Comparison of ENCODE assay signal across 1 cellular context in genomic region chr4:113170818-113171468, GRCh38.
TF ChIP-seq lines count a peak whose summit lies in the region.

No MANE protein-coding gene starts in this region.

TF ChIP-seq in HepG2, 621 proteins besides CTCF, POLR2A, EP300 and RAD21 (continues in another document):
- TF ChIP-seq, protein P1, sequence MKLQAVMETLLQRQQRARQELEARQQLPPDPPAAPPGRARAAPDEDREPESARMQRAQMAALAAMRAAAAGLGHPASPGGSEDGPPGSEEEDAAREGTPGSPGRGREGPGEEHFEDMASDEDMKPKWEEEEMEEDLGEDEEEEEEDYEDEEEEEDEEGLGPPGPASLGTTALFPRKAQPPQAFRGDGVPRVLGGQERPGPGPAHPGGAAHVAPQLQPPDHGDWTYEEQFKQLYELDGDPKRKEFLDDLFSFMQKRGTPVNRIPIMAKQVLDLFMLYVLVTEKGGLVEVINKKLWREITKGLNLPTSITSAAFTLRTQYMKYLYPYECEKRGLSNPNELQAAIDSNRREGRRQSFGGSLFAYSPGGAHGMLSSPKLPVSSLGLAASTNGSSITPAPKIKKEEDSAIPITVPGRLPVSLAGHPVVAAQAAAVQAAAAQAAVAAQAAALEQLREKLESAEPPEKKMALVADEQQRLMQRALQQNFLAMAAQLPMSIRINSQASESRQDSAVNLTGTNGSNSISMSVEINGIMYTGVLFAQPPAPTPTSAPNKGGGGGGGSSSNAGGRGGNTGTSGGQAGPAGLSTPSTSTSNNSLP (IDR thresholded peaks at IDR 0.05; ENCODE audit: low read depth, low read length): peak; percentile 85
- TF ChIP-seq RERE (CRISPR knock-in tag; IDR thresholded peaks at IDR 0.05; ENCODE audit: low read depth): peak; percentile 89; the same call in 1 of the 2 replicates
- TF ChIP-seq SP1 (IDR thresholded peaks at IDR 0.05): no peak
- no peak for TF ChIP-seq SP1 (CRISPR knock-in tag; IDR thresholded peaks at IDR 0.05)
- TF ChIP-seq ZNF33B (CRISPR knock-in tag; IDR thresholded peaks at IDR 0.05): no peak
- TF ChIP-seq SP5 (CRISPR knock-in tag; IDR thresholded peaks at IDR 0.05; ENCODE audit: borderline replicate concordance, low read depth): peak; percentile 59; the same call in 1 of the 2 replicates
- TF ChIP-seq GATAD2A (CRISPR knock-in tag; IDR thresholded peaks at IDR 0.05): peak; percentile 52; the same call in 1 of the 2 replicates
- no peak for TF ChIP-seq PHF21A (CRISPR knock-in tag; IDR thresholded peaks at IDR 0.05)
- peak; percentile 49; the same call in 1 of the 2 replicates for TF ChIP-seq NFIC (IDR thresholded peaks at IDR 0.05; ENCODE audit: low read length)
- no peak for TF ChIP-seq SOX6 (IDR thresholded peaks at IDR 0.05)
- peak; percentile 38; the same call in 1 of the 2 replicates for TF ChIP-seq SOX6 (CRISPR knock-in tag; IDR thresholded peaks at IDR 0.05)
- TF ChIP-seq FOXP1 (IDR thresholded peaks at IDR 0.05): no peak
- TF ChIP-seq FOXP1 (CRISPR knock-in tag; IDR thresholded peaks at IDR 0.05): peak; percentile 72
- TF ChIP-seq, protein P2, sequence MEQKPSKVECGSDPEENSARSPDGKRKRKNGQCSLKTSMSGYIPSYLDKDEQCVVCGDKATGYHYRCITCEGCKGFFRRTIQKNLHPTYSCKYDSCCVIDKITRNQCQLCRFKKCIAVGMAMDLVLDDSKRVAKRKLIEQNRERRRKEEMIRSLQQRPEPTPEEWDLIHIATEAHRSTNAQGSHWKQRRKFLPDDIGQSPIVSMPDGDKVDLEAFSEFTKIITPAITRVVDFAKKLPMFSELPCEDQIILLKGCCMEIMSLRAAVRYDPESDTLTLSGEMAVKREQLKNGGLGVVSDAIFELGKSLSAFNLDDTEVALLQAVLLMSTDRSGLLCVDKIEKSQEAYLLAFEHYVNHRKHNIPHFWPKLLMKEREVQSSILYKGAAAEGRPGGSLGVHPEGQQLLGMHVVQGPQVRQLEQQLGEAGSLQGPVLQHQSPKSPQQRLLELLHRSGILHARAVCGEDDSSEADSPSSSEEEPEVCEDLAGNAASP (CRISPR knock-in tag; IDR thresholded peaks at IDR 0.05; ENCODE audit: borderline replicate concordance): peak; percentile 61; the same call in 1 of the 2 replicates
- TF ChIP-seq FOXA1 (IDR thresholded peaks at IDR 0.05): peak; percentile 31; the same call in 1 of the 2 replicates
- TF ChIP-seq FOXA1 (CRISPR knock-in tag; IDR thresholded peaks at IDR 0.05): peak; percentile 93
- peak; percentile 63 for TF ChIP-seq RXRB (CRISPR knock-in tag; IDR thresholded peaks at IDR 0.05; ENCODE audit: borderline replicate concordance)
- TF ChIP-seq IRF2 (CRISPR knock-in tag; IDR thresholded peaks at IDR 0.05): 0 out of 2 replicates have a peak, but pooled peaks have one; percentile 27
- no peak for TF ChIP-seq SMAD1 (CRISPR knock-in tag; IDR thresholded peaks at IDR 0.05; ENCODE audit: borderline replicate concordance, low read depth)
- TF ChIP-seq, protein P3, sequence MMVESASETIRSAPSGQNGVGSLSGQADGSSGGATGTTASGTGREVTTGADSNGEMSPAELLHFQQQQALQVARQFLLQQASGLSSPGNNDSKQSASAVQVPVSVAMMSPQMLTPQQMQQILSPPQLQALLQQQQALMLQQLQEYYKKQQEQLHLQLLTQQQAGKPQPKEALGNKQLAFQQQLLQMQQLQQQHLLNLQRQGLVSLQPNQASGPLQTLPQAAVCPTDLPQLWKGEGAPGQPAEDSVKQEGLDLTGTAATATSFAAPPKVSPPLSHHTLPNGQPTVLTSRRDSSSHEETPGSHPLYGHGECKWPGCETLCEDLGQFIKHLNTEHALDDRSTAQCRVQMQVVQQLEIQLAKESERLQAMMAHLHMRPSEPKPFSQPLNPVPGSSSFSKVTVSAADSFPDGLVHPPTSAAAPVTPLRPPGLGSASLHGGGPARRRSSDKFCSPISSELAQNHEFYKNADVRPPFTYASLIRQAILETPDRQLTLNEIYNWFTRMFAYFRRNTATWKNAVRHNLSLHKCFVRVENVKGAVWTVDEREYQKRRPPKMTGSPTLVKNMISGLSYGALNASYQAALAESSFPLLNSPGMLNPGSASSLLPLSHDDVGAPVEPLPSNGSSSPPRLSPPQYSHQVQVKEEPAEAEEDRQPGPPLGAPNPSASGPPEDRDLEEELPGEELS (CRISPR knock-in tag; IDR thresholded peaks at IDR 0.05): peak; percentile 83
- TF ChIP-seq TBX3 (IDR thresholded peaks at IDR 0.05; ENCODE audit: borderline replicate concordance): peak; percentile 69; the same call in 1 of the 2 replicates
- no peak for TF ChIP-seq IRX3 (CRISPR knock-in tag; IDR thresholded peaks at IDR 0.05; ENCODE audit: borderline replicate concordance, low read depth)
- TF ChIP-seq ZNF614 (CRISPR knock-in tag; IDR thresholded peaks at IDR 0.05; ENCODE audit: borderline replicate concordance): 0 out of 2 replicates have a peak, but pooled peaks have one; percentile 26
- no peak for TF ChIP-seq KMT2A (CRISPR knock-in tag; IDR thresholded peaks at IDR 0.05)
- no peak for TF ChIP-seq ZNF432 (CRISPR knock-in tag; IDR thresholded peaks at IDR 0.05; ENCODE audit: borderline replicate concordance)
- TF ChIP-seq ZNF33A (CRISPR knock-in tag; IDR thresholded peaks at IDR 0.05; ENCODE audit: borderline replicate concordance): no peak
- peak; percentile 75 for TF ChIP-seq FOXA3 (CRISPR knock-in tag; IDR thresholded peaks at IDR 0.05)
- peak; percentile 67; the same call in 1 of the 2 replicates for TF ChIP-seq SOX5 (CRISPR knock-in tag; IDR thresholded peaks at IDR 0.05; ENCODE audit: borderline replicate concordance)
- TF ChIP-seq ZNF414 (CRISPR knock-in tag; IDR thresholded peaks at IDR 0.05): 0 out of 2 replicates have a peak, but pooled peaks have one; percentile 29
- 0 out of 2 replicates have a peak, but pooled peaks have one; percentile 26 for TF ChIP-seq ZNF792 (CRISPR knock-in tag; IDR thresholded peaks at IDR 0.05)
- TF ChIP-seq HHEX (CRISPR knock-in tag; IDR thresholded peaks at IDR 0.05): peak; percentile 79
- peak; percentile 92 for TF ChIP-seq ZNF609 (CRISPR knock-in tag; IDR thresholded peaks at IDR 0.05; ENCODE audit: borderline replicate concordance)
- TF ChIP-seq ZNF331 (CRISPR knock-in tag; IDR thresholded peaks at IDR 0.05): 0 out of 2 replicates have a peak, but pooled peaks have one; percentile 41
- peak; percentile 49; the same call in 1 of the 2 replicates for TF ChIP-seq PITX1 (CRISPR knock-in tag; IDR thresholded peaks at IDR 0.05)
- peak; percentile 94 for TF ChIP-seq TCF7 (IDR thresholded peaks at IDR 0.05; ENCODE audit: low read depth)
- peak; percentile 50; the same call in 1 of the 2 replicates for TF ChIP-seq PPARG (CRISPR knock-in tag; conservative IDR thresholded peaks at IDR 0.05)
- peak; percentile 91 for TF ChIP-seq ISL2 (CRISPR knock-in tag; IDR thresholded peaks at IDR 0.05)
- peak; percentile 40 for TF ChIP-seq HNF4A (CRISPR knock-in tag; IDR thresholded peaks at IDR 0.05)
- TF ChIP-seq NONO (IDR thresholded peaks at IDR 0.05): no peak
- 0 out of 2 replicates have a peak, but pooled peaks have one; percentile 22 for TF ChIP-seq NONO (CRISPR knock-in tag; conservative IDR thresholded peaks at IDR 0.05)
- peak; percentile 28; the same call in 1 of the 2 replicates for TF ChIP-seq ZNF503 (CRISPR knock-in tag; IDR thresholded peaks at IDR 0.05)
- TF ChIP-seq NCOA2 (CRISPR knock-in tag; IDR thresholded peaks at IDR 0.05): peak; percentile 73
- TF ChIP-seq CEBPG (CRISPR knock-in tag; IDR thresholded peaks at IDR 0.05): peak; percentile 55
